29 cellular contexts compared by ENCODE assay signal in the genomic region with DNA sequence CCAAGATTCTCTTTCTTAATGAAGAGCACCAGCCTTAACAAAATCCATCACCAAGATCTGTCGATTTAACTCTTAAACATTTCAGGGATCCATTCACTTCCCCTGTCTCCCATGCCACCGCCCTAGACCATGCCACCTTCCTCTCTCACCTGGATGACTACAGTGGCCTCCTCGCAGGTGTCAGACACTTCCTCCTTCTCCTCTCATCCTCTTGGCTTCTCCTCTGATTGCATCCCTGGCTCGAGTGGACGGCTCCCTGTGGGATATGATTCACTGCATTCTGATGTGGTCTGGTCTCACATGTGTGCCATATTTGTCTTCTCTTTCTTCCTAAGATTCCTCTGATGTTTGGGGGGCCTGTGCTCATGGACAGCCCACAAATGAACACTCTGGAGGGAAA.
"Had no signal": no experiment of that assay in that cellular context is flagged by ENCODE, and none has a peak within 500 bp of the region (broad histone marks: within the 10 kb centered on the region; RNA-seq: fewer than 3 reads in every experiment).

No MANE protein-coding gene starts in this region.

- H3K4me3 ChIP-seq: adrenal gland, ascending aorta, breast epithelium, sigmoid colon, spleen, thyroid gland, uterus had no signal

- H3K4me1 Mint-ChIP-seq: activated B cell treated with CpG ODN at 0.5 μM for 24 hours; activated CD4-positive, alpha-beta T cell treated with anti-CD3 and anti-CD28 coated beads for 36 hours; mesothelial cell of epicardium had no signal

- H3K4me3 Mint-ChIP-seq: activated B cell treated with CpG ODN at 0.5 μM for 24 hours; activated CD4-positive, alpha-beta T cell treated with anti-CD3 and anti-CD28 coated beads for 36 hours; activated naive CD8-positive, alpha-beta T cell; activated T-cell treated with anti-CD3 and anti-CD28 coated beads, Interleukin-2, amount 50 U/mL, for 4 hours; mesothelial cell of epicardium; natural killer cell treated with Interleukin-12 subunit alpha and Interleukin-12 subunit beta and Interleukin-15 and Interleukin-18, amount 100 ng/mL, for 72 hours; T-helper 1 cell treated with Interleukin-12 subunit alpha and Interleukin-12 subunit beta and Interleukin-4 antibody, amounts not matched to agents 30 μg/mL and 1 μg/mL, for 36 hours had no signal

- H3K36me3 ChIP-seq: adrenal gland, ascending aorta, breast epithelium, sigmoid colon, spleen, thyroid gland, uterus had no signal

- H3K9me3 ChIP-seq: adrenal gland, thyroid gland, uterus had no signal

- H3K27ac Mint-ChIP-seq: activated B cell treated with CpG ODN at 0.5 μM for 24 hours; activated CD4-positive, alpha-beta T cell treated with anti-CD3 and anti-CD28 coated beads for 36 hours; activated naive CD8-positive, alpha-beta T cell; activated T-helper 2 cell treated with anti-CD3 and anti-CD28 coated beads, Interferon-gamma antibody, Interleukin-2, Interleukin-4, amounts not matched to agents 10 μg/mL and 5 μg/mL and 100 μg/mL, durations not matched to agents 14 hours and 24 hours and 36 hours; mesothelial cell of epicardium; natural killer cell treated with Interleukin-12 subunit alpha and Interleukin-12 subunit beta and Interleukin-15 and Interleukin-18, amount 100 ng/mL, for 72 hours; progenitor cell of endocrine pancreas; T-helper 1 cell treated with Interleukin-12 subunit alpha and Interleukin-12 subunit beta and Interleukin-4 antibody, amounts not matched to agents 30 μg/mL and 1 μg/mL, for 36 hours had no signal

- DNase-seq: activated B cell treated with CpG ODN at 0.5 μM for 24 hours; activated CD4-positive, alpha-beta T cell treated with anti-CD3 and anti-CD28 coated beads for 36 hours; activated CD4-positive, alpha-beta T cell treated with anti-CD3 and anti-CD28 coated beads, Interleukin-2, amount 50 U/mL, for 48 hours; activated CD8-positive, alpha-beta memory T cell treated with anti-CD3 and anti-CD28 coated beads, Interleukin-2, amount 50 U/mL, for 48 hours; activated naive CD4-positive, alpha-beta T cell; activated T-cell treated with anti-CD3 and anti-CD28 coated beads, Interleukin-2, amount 50 U/mL, for 4 hours; adrenal gland; effector CD4-positive, alpha-beta T cell; erythroblast; foreskin fibroblast; kidney glomerular epithelial cell; left ventricle myocardium superior; mammary epithelial cell; spleen; stimulated activated CD4-positive, alpha-beta T cell treated with anti-CD3 and anti-CD28 coated beads, Interleukin-4, amount 100 ng/mL, for 24 hours; stimulated activated naive CD8-positive, alpha-beta T cell treated with anti-CD3 and anti-CD28 coated beads, Interleukin-15, Interleukin-2, amounts not matched to agents 100 U/mL and 50 U/mL, for 24 hours; substantia nigra; T1000; thyroid gland; uterus had no signal

- H3K36me3 Mint-ChIP-seq: activated naive CD8-positive, alpha-beta T cell; mesothelial cell of epicardium; natural killer cell treated with Interleukin-12 subunit alpha and Interleukin-12 subunit beta and Interleukin-15 and Interleukin-18, amount 100 ng/mL, for 72 hours had no signal

- H3K9me3 Mint-ChIP-seq: natural killer cell treated with Interleukin-12 subunit alpha and Interleukin-12 subunit beta and Interleukin-15 and Interleukin-18, amount 100 ng/mL, for 72 hours had no signal

- H3K4me1 ChIP-seq: adrenal gland, ascending aorta, breast epithelium, sigmoid colon, spleen, thyroid gland, uterus had no signal

- H3K27ac ChIP-seq: adrenal gland, ascending aorta, breast epithelium, sigmoid colon, spleen, thyroid gland, uterus had no signal

- ATAC-seq: activated CD4-positive, alpha-beta T cell treated with anti-CD3 and anti-CD28 coated beads for 36 hours; activated T-cell treated with anti-CD3 and anti-CD28 coated beads, Interleukin-2, amount 50 U/mL, for 4 hours; left ventricle myocardium superior; natural killer cell treated with Interleukin-12 subunit alpha and Interleukin-12 subunit beta and Interleukin-15 and Interleukin-18, amount 100 ng/mL, for 72 hours; stimulated activated naive CD8-positive, alpha-beta T cell treated with anti-CD3 and anti-CD28 coated beads, Interleukin-15, Interleukin-2, amounts not matched to agents 100 U/mL and 50 U/mL, for 24 hours had no signal

- H3K27me3 ChIP-seq: adrenal gland, ascending aorta, thyroid gland, uterus had no signal
